Comparison of ENCODE assay signal across 23 cellular contexts in the genomic region with DNA sequence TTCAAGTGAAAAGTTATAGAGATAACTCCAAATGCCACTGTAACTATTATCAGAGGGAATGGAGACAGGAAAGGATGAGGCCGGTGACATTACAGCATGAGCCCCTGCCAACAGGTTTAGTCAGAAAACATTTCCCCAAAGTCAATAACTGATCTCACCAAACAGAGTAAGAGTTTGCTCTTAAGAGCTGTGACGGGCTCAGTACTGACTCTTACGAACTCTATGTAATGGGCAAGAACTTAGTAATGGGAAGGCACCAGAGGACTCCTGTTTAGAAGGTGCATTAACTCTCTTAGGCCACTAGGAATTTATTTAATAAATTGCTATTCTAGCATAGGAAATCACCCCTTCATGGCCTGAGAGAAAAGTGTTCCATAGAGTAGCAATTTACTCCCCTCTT.
A peak's percentile ranks its signal among the peaks of the same experiment; 100 is the strongest.
DNase-seq lines count a peak whose midpoint lies in the region; ATAC-seq, FAIRE-seq and TF ChIP-seq lines count a peak whose summit lies in the region.
"Had no signal": no experiment of that assay in that cellular context is flagged by ENCODE, and none has a peak within 500 bp of the region (broad histone marks: within the 10 kb centered on the region; RNA-seq: fewer than 3 reads in every experiment).

No MANE protein-coding gene starts in this region.

- H2AFZ ChIP-seq in HepG2 (ENCODE audit: low read length): no peak overlapping the region
- H2AFZ ChIP-seq: GM23248 had no signal

- POLR2A ChIA-PET in HepG2 (lab: Yijun Ruan, JAX): no interaction called here

- H3K9ac ChIP-seq in HepG2 (ENCODE audit: insufficient read depth, low read depth, low read length): no peak overlapping the region
- H3K9ac ChIP-seq: BLaER1, GM23248, SK-N-SH had no signal

- H3K27ac Mint-ChIP-seq in chondrocyte (ENCODE audit: unreplicated experiment) (no peak overlapping the region), nephron progenitor cell (no peak overlapping the region)
- H3K27ac Mint-ChIP-seq: CD8-positive, alpha-beta T cell had no signal

- TF ChIP-seq CTCF in chondrocyte (IDR thresholded peaks at IDR 0.05) (peak; percentile 53), HepG2 (CRISPR knock-in tag; IDR thresholded peaks at IDR 0.05) (no peak), nephron progenitor cell (IDR thresholded peaks at IDR 0.05) (no peak)

- no peaks in the 10 kb centered on the region for H3K79me2 ChIP-seq in HepG2 (ENCODE audit: insufficient read depth, low read length)

- no TSS peak for BruUV-seq in HepG2 (replicated peaks; lab: Mats Ljungman, UMichigan)

- TF ChIP-seq EP300 in HepG2 (IDR thresholded peaks at IDR 0.05; ENCODE audit: low read depth in 2 of 2, low read length in 2 of 2): no peak
- no peak for TF ChIP-seq EP300 in HepG2 (CRISPR knock-in tag; IDR thresholded peaks at IDR 0.05; ENCODE audit: borderline replicate concordance)

- FAIRE-seq in HepG2 (lab: Jason Lieb, UNC): no peak
- FAIRE-seq: D721Med, GM12878, GM18507 had no signal

- no peaks in the 10 kb centered on the region for H3K36me3 ChIP-seq in HepG2 (replicated peaks in 1 of 2; ENCODE audit: control insufficient read depth in 1 of 2, insufficient read depth in 2 of 2, low read length in 2 of 2)
- H3K36me3 ChIP-seq: BLaER1, Peyer's patch had no signal

- TF ChIP-seq RAD21 in HepG2 (CRISPR knock-in tag; IDR thresholded peaks at IDR 0.05): no peak

- in situ Hi-C loops in HepG2 (cut with HindIII; ENCODE audit: extremely low pct_ligation_motif_present, low pct_unique_long_range_greater_than_20kb): no loop called here

- peaks cover 0 to 8% of the 10 kb centered on the region in 2 experiments; a peak in 2 of 5 replicates for H3K27me3 ChIP-seq in HepG2 (ENCODE audit: control insufficient read depth in 1 of 2, insufficient read depth in 2 of 2, low read length in 2 of 2)
- H3K27me3 ChIP-seq: BLaER1, Peyer's patch had no signal

- no peak overlapping the region for H3K4me3 ChIP-seq in HepG2 (replicated peaks in 1 of 3; ENCODE audit: insufficient read depth in 1 of 3, low read depth in 2 of 3, low read length in 3 of 3)
- H3K4me3 ChIP-seq: BLaER1, GM12878, GM23248, Peyer's patch had no signal

- no peaks in the 10 kb centered on the region for H4K20me1 ChIP-seq in HepG2 (ENCODE audit: insufficient read depth, low read length)
- H4K20me1 ChIP-seq: BLaER1 had no signal

- DNase-seq in Right ventricle myocardium superior (no peak), cardiac septum (ENCODE audit: low spot score) (no peak), chondrocyte (ENCODE audit: low spot score) (no peak), HepG2 (ENCODE audit: low spot score) (no peak), nephron progenitor cell (no peak)
- DNase-seq in activated T-cell treated with anti-CD3 and anti-CD28 coated beads, Interleukin-2, amount 50 U/mL, for 4 hours: no peak
- DNase-seq in stimulated activated CD4-positive, alpha-beta T cell treated with anti-CD3 and anti-CD28 coated beads, Interleukin-2, amount 100 ng/mL, for 48 hours: no peak
- DNase-seq: 8988T; CD8-positive, alpha-beta T cell; GDM1; GM23248; Karpas-422; NCI-H1694 treated with DMSO at 0.1 percent for 48 hours; NCI-H2107; NCI-H226; NCI-H524 treated with DMSO at 0.1 percent for 48 hours; Peyer's patch; SK-N-SH had no signal

- peaks cover 48% of the 10 kb centered on the region for H3K4me1 Mint-ChIP-seq in chondrocyte (ENCODE audit: low read depth)
- H3K4me1 Mint-ChIP-seq in activated T-cell treated with anti-CD3 and anti-CD28 coated beads, Interleukin-2, amount 50 U/mL, for 4 hours (ENCODE audit: low read depth): no peaks in the 10 kb centered on the region
- no peaks in the 10 kb centered on the region for H3K4me1 Mint-ChIP-seq in nephron progenitor cell

- H3K4me2 ChIP-seq in HepG2 (ENCODE audit: low read depth, low read length): no peak overlapping the region
- H3K4me2 ChIP-seq: BLaER1, SK-N-SH had no signal

- H3K27ac ChIP-seq in HepG2 (ENCODE audit: extremely low read length, insufficient read depth, low read length): no peak overlapping the region
- H3K27ac ChIP-seq: BLaER1, GM23248, Peyer's patch had no signal

- H3K27me3 Mint-ChIP-seq in chondrocyte (ENCODE audit: low read depth) (no peaks in the 10 kb centered on the region), nephron progenitor cell (ENCODE audit: low read depth, poor library complexity) (peaks cover 21% of the 10 kb centered on the region)
- no peaks in the 10 kb centered on the region for H3K27me3 Mint-ChIP-seq in activated T-cell treated with anti-CD3 and anti-CD28 coated beads, Interleukin-2, amount 50 U/mL, for 4 hours (ENCODE audit: low read depth)

- 6% methylated on average over 3 of the region's 3 CpGs for WGBS in HepG2 (ENCODE audit: low lambda C conversion rate)

- H3K36me3 Mint-ChIP-seq in chondrocyte (ENCODE audit: low read depth) (no peaks in the 10 kb centered on the region), nephron progenitor cell (ENCODE audit: low read depth) (no peaks in the 10 kb centered on the region)
- no peaks in the 10 kb centered on the region for H3K36me3 Mint-ChIP-seq in activated T-cell treated with anti-CD3 and anti-CD28 coated beads, Interleukin-2, amount 50 U/mL, for 4 hours (ENCODE audit: insufficient read depth)
- H3K36me3 Mint-ChIP-seq: CD8-positive, alpha-beta T cell had no signal

- intact Hi-C loops in Right ventricle myocardium superior (cut with DNase I): no loop called here
- intact Hi-C loops in cardiac septum (cut with DNase I): no loop called here
- intact Hi-C loops in HepG2 (cut with micrococcal nuclease; ENCODE audit: unreplicated experiment): no loop called here

- CTCF ChIA-PET in HepG2 (lab: Yijun Ruan, JAX; ENCODE audit: low intra/inter-chr PET ratio, low total read pairs): no interaction called here

- H3K4me1 ChIP-seq in HepG2 (ENCODE audit: insufficient read depth, low read length): no peaks in the 10 kb centered on the region
- H3K4me1 ChIP-seq: BLaER1, Peyer's patch had no signal

- H3K4me3 Mint-ChIP-seq in chondrocyte (ENCODE audit: unreplicated experiment) (no peak overlapping the region), nephron progenitor cell (no peak overlapping the region)
- H3K4me3 Mint-ChIP-seq in activated T-cell treated with anti-CD3 and anti-CD28 coated beads, Interleukin-2, amount 50 U/mL, for 4 hours: no peak overlapping the region
- H3K4me3 Mint-ChIP-seq: CD8-positive, alpha-beta T cell had no signal

- H3K9me3 ChIP-seq in HepG2 (ENCODE audit: low read length): no peaks in the 10 kb centered on the region
- H3K9me3 ChIP-seq: BLaER1, Peyer's patch, SK-N-SH had no signal

- ATAC-seq in Right ventricle myocardium superior (ENCODE audit: poor library complexity) (peak; percentile 44), HepG2 (peak; percentile 30; the same call in 2 of the 3 replicates), HG03097 (IDR thresholded peaks at IDR 0.05; ENCODE audit: low FRiP score, unreplicated experiment) (no peak)
- ATAC-seq in activated T-cell treated with anti-CD3 and anti-CD28 coated beads, Interleukin-2, amount 50 U/mL, for 4 hours: no peak
- ATAC-seq: CD8-positive, alpha-beta T cell; GM12878 had no signal

- no peaks in the 10 kb centered on the region for H3K9me3 Mint-ChIP-seq in chondrocyte (ENCODE audit: low read depth)
- no peaks in the 10 kb centered on the region for H3K9me3 Mint-ChIP-seq in activated T-cell treated with anti-CD3 and anti-CD28 coated beads, Interleukin-2, amount 50 U/mL, for 4 hours
- H3K9me3 Mint-ChIP-seq in nephron progenitor cell: no peaks in the 10 kb centered on the region
- H3K9me3 Mint-ChIP-seq: CD8-positive, alpha-beta T cell had no signal

- TF ChIP-seq POLR2A in HepG2 (IDR thresholded peaks at IDR 0.05; ENCODE audit: insufficient read depth in 1 of 2, low read depth in 2 of 2, low read length in 2 of 2): no peak

TF ChIP-seq in HepG2, 621 proteins besides CTCF, POLR2A, EP300 and RAD21 (continues in another document):
- no peak for TF ChIP-seq BORCS8-MEF2B (CRISPR knock-in tag; IDR thresholded peaks at IDR 0.05)
- TF ChIP-seq, protein P1, sequence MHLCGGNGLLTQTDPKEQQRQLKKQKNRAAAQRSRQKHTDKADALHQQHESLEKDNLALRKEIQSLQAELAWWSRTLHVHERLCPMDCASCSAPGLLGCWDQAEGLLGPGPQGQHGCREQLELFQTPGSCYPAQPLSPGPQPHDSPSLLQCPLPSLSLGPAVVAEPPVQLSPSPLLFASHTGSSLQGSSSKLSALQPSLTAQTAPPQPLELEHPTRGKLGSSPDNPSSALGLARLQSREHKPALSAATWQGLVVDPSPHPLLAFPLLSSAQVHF (CRISPR knock-in tag; IDR thresholded peaks at IDR 0.05): no peak
- TF ChIP-seq, protein P2, sequence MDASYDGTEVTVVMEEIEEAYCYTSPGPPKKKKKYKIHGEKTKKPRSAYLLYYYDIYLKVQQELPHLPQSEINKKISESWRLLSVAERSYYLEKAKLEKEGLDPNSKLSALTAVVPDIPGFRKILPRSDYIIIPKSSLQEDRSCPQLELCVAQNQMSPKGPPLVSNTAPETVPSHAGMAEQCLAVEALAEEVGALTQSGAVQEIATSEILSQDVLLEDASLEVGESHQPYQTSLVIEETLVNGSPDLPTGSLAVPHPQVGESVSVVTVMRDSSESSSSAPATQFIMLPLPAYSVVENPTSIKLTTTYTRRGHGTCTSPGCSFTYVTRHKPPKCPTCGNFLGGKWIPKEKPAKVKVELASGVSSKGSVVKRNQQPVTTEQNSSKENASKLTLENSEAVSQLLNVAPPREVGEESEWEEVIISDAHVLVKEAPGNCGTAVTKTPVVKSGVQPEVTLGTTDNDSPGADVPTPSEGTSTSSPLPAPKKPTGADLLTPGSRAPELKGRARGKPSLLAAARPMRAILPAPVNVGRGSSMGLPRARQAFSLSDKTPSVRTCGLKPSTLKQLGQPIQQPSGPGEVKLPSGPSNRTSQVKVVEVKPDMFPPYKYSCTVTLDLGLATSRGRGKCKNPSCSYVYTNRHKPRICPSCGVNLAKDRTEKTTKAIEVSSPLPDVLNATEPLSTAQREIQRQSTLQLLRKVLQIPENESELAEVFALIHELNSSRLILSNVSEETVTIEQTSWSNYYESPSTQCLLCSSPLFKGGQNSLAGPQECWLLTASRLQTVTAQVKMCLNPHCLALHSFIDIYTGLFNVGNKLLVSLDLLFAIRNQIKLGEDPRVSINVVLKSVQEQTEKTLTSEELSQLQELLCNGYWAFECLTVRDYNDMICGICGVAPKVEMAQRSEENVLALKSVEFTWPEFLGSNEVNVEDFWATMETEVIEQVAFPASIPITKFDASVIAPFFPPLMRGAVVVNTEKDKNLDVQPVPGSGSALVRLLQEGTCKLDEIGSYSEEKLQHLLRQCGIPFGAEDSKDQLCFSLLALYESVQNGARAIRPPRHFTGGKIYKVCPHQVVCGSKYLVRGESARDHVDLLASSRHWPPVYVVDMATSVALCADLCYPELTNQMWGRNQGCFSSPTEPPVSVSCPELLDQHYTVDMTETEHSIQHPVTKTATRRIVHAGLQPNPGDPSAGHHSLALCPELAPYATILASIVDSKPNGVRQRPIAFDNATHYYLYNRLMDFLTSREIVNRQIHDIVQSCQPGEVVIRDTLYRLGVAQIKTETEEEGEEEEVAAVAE (CRISPR knock-in tag; IDR thresholded peaks at IDR 0.05; ENCODE audit: borderline replicate concordance): no peak
- no peak for TF ChIP-seq ZNF326 (CRISPR knock-in tag; IDR thresholded peaks at IDR 0.05; ENCODE audit: borderline replicate concordance)
- no peak for TF ChIP-seq MAFK (conservative IDR thresholded peaks at IDR 0.05 in 1 of 2, IDR thresholded peaks at IDR 0.05 in 1 of 2; ENCODE audit: low read length in 2 of 2)

Comparison
In these comparisons a context has a peak if more than half of its experiments do, and no peak if none do; other contexts are left out.
1. ATAC-seq: peak in Right ventricle myocardium superior (single experiment) and HepG2 (single experiment); none in activated T-cell treated with anti-CD3 and anti-CD28 coated beads, Interleukin-2, amount 50 U/mL, for 4 hours (0 of 2) and HG03097 (single experiment).